1 cellular context compared by ENCODE assay signal in genomic region chr15:57057134-57057930, GRCh38.
TF ChIP-seq lines count a peak whose summit lies in the region.

No MANE protein-coding gene starts in this region.

TF ChIP-seq in GM23338, 12 proteins besides CTCF, POLR2A, EP300 and RAD21 (continued from another document):
- no peak for TF ChIP-seq REST (IDR thresholded peaks at IDR 0.05; ENCODE audit: unreplicated experiment)
- TF ChIP-seq JUNB (IDR thresholded peaks at IDR 0.05; ENCODE audit: unreplicated experiment), result no peak
- no peak for TF ChIP-seq EZH2 (IDR thresholded peaks at IDR 0.05; ENCODE audit: low read depth, unreplicated experiment)
- TF ChIP-seq, protein P1, sequence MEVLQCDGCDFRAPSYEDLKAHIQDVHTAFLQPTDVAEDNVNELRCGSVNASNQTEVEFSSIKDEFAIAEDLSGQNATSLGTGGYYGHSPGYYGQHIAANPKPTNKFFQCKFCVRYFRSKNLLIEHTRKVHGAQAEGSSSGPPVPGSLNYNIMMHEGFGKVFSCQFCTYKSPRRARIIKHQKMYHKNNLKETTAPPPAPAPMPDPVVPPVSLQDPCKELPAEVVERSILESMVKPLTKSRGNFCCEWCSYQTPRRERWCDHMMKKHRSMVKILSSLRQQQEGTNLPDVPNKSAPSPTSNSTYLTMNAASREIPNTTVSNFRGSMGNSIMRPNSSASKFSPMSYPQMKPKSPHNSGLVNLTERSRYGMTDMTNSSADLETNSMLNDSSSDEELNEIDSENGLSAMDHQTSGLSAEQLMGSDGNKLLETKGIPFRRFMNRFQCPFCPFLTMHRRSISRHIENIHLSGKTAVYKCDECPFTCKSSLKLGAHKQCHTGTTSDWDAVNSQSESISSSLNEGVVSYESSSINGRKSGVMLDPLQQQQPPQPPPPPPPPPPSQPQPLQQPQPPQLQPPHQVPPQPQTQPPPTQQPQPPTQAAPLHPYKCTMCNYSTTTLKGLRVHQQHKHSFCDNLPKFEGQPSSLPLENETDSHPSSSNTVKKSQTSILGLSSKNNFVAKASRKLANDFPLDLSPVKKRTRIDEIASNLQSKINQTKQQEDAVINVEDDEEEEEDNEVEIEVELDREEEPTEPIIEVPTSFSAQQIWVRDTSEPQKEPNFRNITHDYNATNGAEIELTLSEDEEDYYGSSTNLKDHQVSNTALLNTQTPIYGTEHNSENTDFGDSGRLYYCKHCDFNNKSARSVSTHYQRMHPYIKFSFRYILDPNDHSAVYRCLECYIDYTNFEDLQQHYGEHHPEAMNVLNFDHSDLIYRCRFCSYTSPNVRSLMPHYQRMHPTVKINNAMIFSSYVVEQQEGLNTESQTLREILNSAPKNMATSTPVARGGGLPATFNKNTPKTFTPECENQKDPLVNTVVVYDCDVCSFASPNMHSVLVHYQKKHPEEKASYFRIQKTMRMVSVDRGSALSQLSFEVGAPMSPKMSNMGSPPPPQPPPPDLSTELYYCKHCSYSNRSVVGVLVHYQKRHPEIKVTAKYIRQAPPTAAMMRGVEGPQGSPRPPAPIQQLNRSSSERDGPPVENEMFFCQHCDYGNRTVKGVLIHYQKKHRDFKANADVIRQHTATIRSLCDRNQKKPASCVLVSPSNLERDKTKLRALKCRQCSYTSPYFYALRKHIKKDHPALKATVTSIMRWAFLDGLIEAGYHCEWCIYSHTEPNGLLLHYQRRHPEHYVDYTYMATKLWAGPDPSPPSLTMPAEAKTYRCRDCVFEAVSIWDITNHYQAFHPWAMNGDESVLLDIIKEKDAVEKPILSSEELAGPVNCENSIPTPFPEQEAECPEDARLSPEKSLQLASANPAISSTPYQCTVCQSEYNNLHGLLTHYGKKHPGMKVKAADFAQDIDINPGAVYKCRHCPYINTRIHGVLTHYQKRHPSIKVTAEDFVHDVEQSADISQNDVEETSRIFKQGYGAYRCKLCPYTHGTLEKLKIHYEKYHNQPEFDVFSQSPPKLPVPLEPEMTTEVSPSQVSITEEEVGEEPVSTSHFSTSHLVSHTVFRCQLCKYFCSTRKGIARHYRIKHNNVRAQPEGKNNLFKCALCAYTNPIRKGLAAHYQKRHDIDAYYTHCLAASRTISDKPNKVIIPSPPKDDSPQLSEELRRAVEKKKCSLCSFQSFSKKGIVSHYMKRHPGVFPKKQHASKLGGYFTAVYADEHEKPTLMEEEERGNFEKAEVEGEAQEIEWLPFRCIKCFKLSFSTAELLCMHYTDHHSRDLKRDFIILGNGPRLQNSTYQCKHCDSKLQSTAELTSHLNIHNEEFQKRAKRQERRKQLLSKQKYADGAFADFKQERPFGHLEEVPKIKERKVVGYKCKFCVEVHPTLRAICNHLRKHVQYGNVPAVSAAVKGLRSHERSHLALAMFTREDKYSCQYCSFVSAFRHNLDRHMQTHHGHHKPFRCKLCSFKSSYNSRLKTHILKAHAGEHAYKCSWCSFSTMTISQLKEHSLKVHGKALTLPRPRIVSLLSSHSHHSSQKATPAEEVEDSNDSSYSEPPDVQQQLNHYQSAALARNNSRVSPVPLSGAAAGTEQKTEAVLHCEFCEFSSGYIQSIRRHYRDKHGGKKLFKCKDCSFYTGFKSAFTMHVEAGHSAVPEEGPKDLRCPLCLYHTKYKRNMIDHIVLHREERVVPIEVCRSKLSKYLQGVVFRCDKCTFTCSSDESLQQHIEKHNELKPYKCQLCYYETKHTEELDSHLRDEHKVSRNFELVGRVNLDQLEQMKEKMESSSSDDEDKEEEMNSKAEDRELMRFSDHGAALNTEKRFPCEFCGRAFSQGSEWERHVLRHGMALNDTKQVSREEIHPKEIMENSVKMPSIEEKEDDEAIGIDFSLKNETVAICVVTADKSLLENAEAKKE (CRISPR knock-in tag; IDR thresholded peaks at IDR 0.05), result no peak
